Comparison of ENCODE assay signal across 8 cellular contexts in genomic region chr10:88254091-88254490, GRCh38.
DNase-seq lines count a peak whose midpoint lies in the region; ATAC-seq and TF ChIP-seq lines count a peak whose summit lies in the region.

No MANE protein-coding gene starts in this region.

- TF ChIP-seq RAD21 in SK-N-SH (IDR thresholded peaks at IDR 0.05; ENCODE audit: low read length), result no peak

- in situ Hi-C loops in ACHN (cut with HindIII; ENCODE audit: low pct_ligation_motif_present, low pct_unique_long_range_greater_than_20kb, low sequenced_read_pairs), result no loop called here

- POLR2A ChIA-PET in SK-N-SH (lab: Yijun Ruan, JAX), result no interaction called here

- H3K9me2 ChIP-seq in SK-N-SH, result no peaks in the 10 kb centered on the region

- peak; percentile 63 for DNase-seq in ACHN
- DNase-seq in SK-N-SH, result no peak
- peak; percentile 86 to 94 for DNase-seq in foreskin fibroblast
- DNase-seq in NCI-H2081 (lab: John Stamatoyannopoulos, UW), result no peak
- DNase-seq in T-helper 2 cell treated with Interferon-gamma antibody and Interleukin-4, amounts not matched to agents 5 μg/mL and 100 μg/mL, for 36 hours (ENCODE audit: low spot score), result no peak

- H4K20me1 ChIP-seq in SK-N-SH (ENCODE audit: insufficient read depth), result no peaks in the 10 kb centered on the region

- H3K27ac Mint-ChIP-seq in T-helper 2 cell treated with Interferon-gamma antibody and Interleukin-4, amounts not matched to agents 5 μg/mL and 100 μg/mL, for 36 hours, result no peak overlapping the region

- TF ChIP-seq CTCF in SK-N-SH (IDR thresholded peaks at IDR 0.05) (no peak), foreskin fibroblast (IDR thresholded peaks at IDR 0.05; ENCODE audit: low read depth, low read length) (no peak)

- no peak overlapping the region; a peak in 1 of 4 replicates for H3K27ac ChIP-seq in SK-N-SH (ENCODE audit: low read depth in 2 of 2, low read length in 1 of 2)

- no peaks in the 10 kb centered on the region for H3K9me3 ChIP-seq in SK-N-SH

- H3K79me2 ChIP-seq in SK-N-SH (ENCODE audit: insufficient read depth), result no peaks in the 10 kb centered on the region

- H3K4me1 Mint-ChIP-seq in T-helper 2 cell treated with Interferon-gamma antibody and Interleukin-4, amounts not matched to agents 5 μg/mL and 100 μg/mL, for 36 hours (ENCODE audit: low read depth), result peaks cover 7% of the 10 kb centered on the region

- no peaks in the 10 kb centered on the region for H3K27me3 ChIP-seq in SK-N-SH (ENCODE audit: insufficient read depth)

- H3K9me3 Mint-ChIP-seq in T-helper 2 cell treated with Interferon-gamma antibody and Interleukin-4, amounts not matched to agents 5 μg/mL and 100 μg/mL, for 36 hours, result no peaks in the 10 kb centered on the region

- no peaks in the 10 kb centered on the region for H3K36me3 Mint-ChIP-seq in T-helper 2 cell treated with Interferon-gamma antibody and Interleukin-4, amounts not matched to agents 5 μg/mL and 100 μg/mL, for 36 hours (ENCODE audit: low read depth)

- H3K4me3 ChIP-seq in SK-N-SH (ENCODE audit: low read depth in 2 of 2, low read length in 1 of 2), result no peak overlapping the region
- no peak overlapping the region for H3K4me3 ChIP-seq in foreskin fibroblast (ENCODE audit: low read depth in 1 of 2, low read length in 2 of 2)

- peak in 1 of 2 experiments; percentile 35; a peak in 1 of 4 replicates for TF ChIP-seq EP300 in SK-N-SH (IDR thresholded peaks at IDR 0.05; ENCODE audit: borderline replicate concordance in 1 of 2, low read depth in 1 of 2, low read length in 1 of 2)

- H3K36me3 ChIP-seq in SK-N-SH (replicated peaks in 1 of 2; ENCODE audit: control insufficient read depth in 1 of 2, insufficient read depth in 2 of 2, low read length in 1 of 2), result no peaks in the 10 kb centered on the region

- no peak overlapping the region for H2AFZ ChIP-seq in SK-N-SH (ENCODE audit: low read depth)

- peaks cover 4 to 11% of the 10 kb centered on the region in 2 experiments; a peak in 1 of 4 replicates for H3K4me1 ChIP-seq in SK-N-SH (ENCODE audit: control insufficient read depth in 1 of 2, insufficient read depth in 2 of 2, low read depth in 1 of 2, low read length in 1 of 2)

- no peaks in the 10 kb centered on the region for H3F3A ChIP-seq in SK-N-SH (replicated peaks; ENCODE audit: insufficient read depth)

- peaks cover 11% of the 10 kb centered on the region for H3K27me3 Mint-ChIP-seq in T-helper 2 cell treated with Interferon-gamma antibody and Interleukin-4, amounts not matched to agents 5 μg/mL and 100 μg/mL, for 36 hours (ENCODE audit: low read depth)

- H3K4me3 Mint-ChIP-seq in T-helper 2 cell treated with Interferon-gamma antibody and Interleukin-4, amounts not matched to agents 5 μg/mL and 100 μg/mL, for 36 hours, result no peak overlapping the region

- peak; percentile 52 for ATAC-seq in GM21786 (IDR thresholded peaks at IDR 0.05; ENCODE audit: unreplicated experiment)
- ATAC-seq in HG02981 (IDR thresholded peaks at IDR 0.05; ENCODE audit: unreplicated experiment), result no peak
- ATAC-seq in GM18873 (IDR thresholded peaks at IDR 0.05; ENCODE audit: low FRiP score, unreplicated experiment), result no peak

- no peak overlapping the region for H3K9ac ChIP-seq in SK-N-SH

- WGBS in SK-N-SH (ENCODE audit: low lambda C conversion rate), result 22% methylated on average over 1 of the region's 1 CpG

- CTCF ChIA-PET in SK-N-SH (lab: Yijun Ruan, JAX), result no interaction called here

- peak overlapping the region; percentile 44; the same call in 1 of the 2 replicates for H3K4me2 ChIP-seq in SK-N-SH

TF ChIP-seq in SK-N-SH, 30 proteins besides CTCF, POLR2A, EP300 and RAD21:
- TF ChIP-seq, protein P1, sequence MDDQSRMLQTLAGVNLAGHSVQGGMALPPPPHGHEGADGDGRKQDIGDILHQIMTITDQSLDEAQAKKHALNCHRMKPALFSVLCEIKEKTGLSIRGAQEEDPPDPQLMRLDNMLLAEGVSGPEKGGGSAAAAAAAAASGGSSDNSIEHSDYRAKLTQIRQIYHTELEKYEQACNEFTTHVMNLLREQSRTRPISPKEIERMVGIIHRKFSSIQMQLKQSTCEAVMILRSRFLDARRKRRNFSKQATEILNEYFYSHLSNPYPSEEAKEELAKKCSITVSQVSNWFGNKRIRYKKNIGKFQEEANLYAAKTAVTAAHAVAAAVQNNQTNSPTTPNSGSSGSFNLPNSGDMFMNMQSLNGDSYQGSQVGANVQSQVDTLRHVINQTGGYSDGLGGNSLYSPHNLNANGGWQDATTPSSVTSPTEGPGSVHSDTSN (IDR thresholded peaks at IDR 0.05), result peak; percentile 81
- TF ChIP-seq JUND (IDR thresholded peaks at IDR 0.05), result peak; percentile 82
- no peak; the same call in 1 of the 2 replicates for TF ChIP-seq POLR2AphosphoS5 (IDR thresholded peaks at IDR 0.05; ENCODE audit: low read depth, low read length)
- 0 out of 2 replicates have a peak, but pooled peaks have one; percentile 39 for TF ChIP-seq SIN3A (IDR thresholded peaks at IDR 0.05; ENCODE audit: borderline replicate concordance, low read depth, low read length)
- TF ChIP-seq TAF1 (IDR thresholded peaks at IDR 0.05; ENCODE audit: borderline replicate concordance, low read depth, low read length), result no peak
- TF ChIP-seq RXRA (IDR thresholded peaks at IDR 0.05; ENCODE audit: borderline replicate concordance, low read depth), result peak; percentile 87; the same call in 1 of the 2 replicates
- peak; percentile 92 for TF ChIP-seq FOSL2 (IDR thresholded peaks at IDR 0.05; ENCODE audit: borderline replicate concordance, low read depth)
- no peak for TF ChIP-seq ELF1 (IDR thresholded peaks at IDR 0.05)
- no peak for TF ChIP-seq FOXM1 (IDR thresholded peaks at IDR 0.05; ENCODE audit: low read depth)
- peak; percentile 52 for TF ChIP-seq NFIC (IDR thresholded peaks at IDR 0.05; ENCODE audit: borderline replicate concordance)
- TF ChIP-seq TCF12 (IDR thresholded peaks at IDR 0.05), result peak; percentile 69
- TF ChIP-seq USF1 (IDR thresholded peaks at IDR 0.05; ENCODE audit: borderline replicate concordance, low read depth), result no peak

Comparison
In these comparisons a context has a peak if more than half of its experiments do, and no peak if none do; other contexts are left out.
1. DNase-seq: peak in ACHN (single experiment) and foreskin fibroblast (2 of 2); none in SK-N-SH (single experiment), NCI-H2081 (0 of 2) and T-helper 2 cell treated with Interferon-gamma antibody and Interleukin-4, amounts not matched to agents 5 μg/mL and 100 μg/mL, for 36 hours (single experiment).